25 cellular contexts compared by ENCODE assay signal in genomic region chr6:43988801-43989200, GRCh38.
"Had no signal": no experiment of that assay in that cellular context is flagged by ENCODE, and none has a peak within 500 bp of the region (broad histone marks: within the 10 kb centered on the region; RNA-seq: fewer than 3 reads in every experiment).

No MANE protein-coding gene starts in this region.

- H3K4me3 ChIP-seq: colonic mucosa, esophagus squamous epithelium, lower lobe of right lung, pancreas, thoracic aorta, tibial nerve, upper lobe of left lung had no signal

- H3K9me3 Mint-ChIP-seq: effector memory CD8-positive, alpha-beta T cell; immature natural killer cell; naive thymus-derived CD8-positive, alpha-beta T cell; stimulated activated memory B cell treated with anti-CD40 and anti-IgM and Interleukin-4, amounts not matched to agents 10 μg/mL and 1 μg/mL and 100 μg/mL, for 72 hours had no signal

- FAIRE-seq: endometrium, pancreas, urothelium cell line had no signal

- H3K27me3 ChIP-seq: colonic mucosa, pancreas, tibial nerve, upper lobe of left lung had no signal

- H3K36me3 Mint-ChIP-seq: immature natural killer cell; naive thymus-derived CD8-positive, alpha-beta T cell; stimulated activated memory B cell treated with anti-CD40 and anti-IgM and Interleukin-4, amounts not matched to agents 10 μg/mL and 1 μg/mL and 100 μg/mL, for 72 hours had no signal

- H3K27ac Mint-ChIP-seq: effector memory CD8-positive, alpha-beta T cell; immature natural killer cell; naive thymus-derived CD8-positive, alpha-beta T cell; stimulated activated memory B cell treated with anti-CD40 and anti-IgM and Interleukin-4, amounts not matched to agents 10 μg/mL and 1 μg/mL and 100 μg/mL, for 72 hours had no signal

- ATAC-seq: effector memory CD8-positive, alpha-beta T cell; lower lobe of right lung; naive thymus-derived CD8-positive, alpha-beta T cell; pancreas; sciatic nerve; stimulated activated memory B cell treated with anti-CD40 and anti-IgM and Interleukin-4, amounts not matched to agents 10 μg/mL and 1 μg/mL and 100 μg/mL, for 72 hours; stimulated activated naive CD8-positive, alpha-beta T cell treated with anti-CD3 and anti-CD28 coated beads, Interleukin-15, Interleukin-2, amounts not matched to agents 100 U/mL and 50 U/mL, for 24 hours had no signal

- H3K36me3 ChIP-seq: colonic mucosa, esophagus squamous epithelium, lower lobe of right lung, neutrophil, pancreas, thoracic aorta, tibial nerve, upper lobe of left lung had no signal

- H3K4me1 Mint-ChIP-seq: naive thymus-derived CD8-positive, alpha-beta T cell had no signal

- DNase-seq: colonic mucosa; dermis blood vessel endothelial cell; effector memory CD8-positive, alpha-beta T cell; erythroblast; esophagus squamous epithelium; foreskin melanocyte; hypothalamus; immature natural killer cell; islet precursor cell; kidney glomerular epithelial cell; left ventricle myocardium superior; stimulated activated CD4-positive, alpha-beta T cell treated with anti-CD3 and anti-CD28 coated beads, Interleukin-2, amount 100 ng/mL, for 24 hours; stimulated activated CD4-positive, alpha-beta T cell treated with anti-CD3 and anti-CD28 coated beads, Interleukin-4, amount 100 ng/mL, for 4 hours; stimulated activated naive CD8-positive, alpha-beta T cell treated with anti-CD3 and anti-CD28 coated beads, Interleukin-15, Interleukin-2, amounts not matched to agents 100 U/mL and 50 U/mL, for 24 hours; upper lobe of left lung had no signal

- H3K27ac ChIP-seq: colonic mucosa, esophagus squamous epithelium, lower lobe of right lung, neutrophil, pancreas, thoracic aorta, tibial nerve, upper lobe of left lung had no signal

- H3K9me3 ChIP-seq: colonic mucosa, esophagus squamous epithelium, lower lobe of right lung, neutrophil, pancreas, thoracic aorta, tibial nerve, upper lobe of left lung had no signal

- H3K4me3 Mint-ChIP-seq: effector memory CD8-positive, alpha-beta T cell; immature natural killer cell; naive thymus-derived CD8-positive, alpha-beta T cell; stimulated activated memory B cell treated with anti-CD40 and anti-IgM and Interleukin-4, amounts not matched to agents 10 μg/mL and 1 μg/mL and 100 μg/mL, for 72 hours had no signal
